In genomic region chr19:12668937-12669271, GRCh38 we compare ENCODE assay signal across 8 cellular contexts. TPM values are rescaled to one million over a fixed set of nuclear protein-coding genes. Genes with fewer than 3 reads are reported as not detected.
DNase-seq lines count a peak whose midpoint lies in the region; ATAC-seq and TF ChIP-seq lines count a peak whose summit lies in the region.

No MANE protein-coding gene starts in this region.

- peaks cover 49% of the 10 kb centered on the region for H3K4me1 Mint-ChIP-seq in T-helper 2 cell treated with Interferon-gamma antibody and Interleukin-4, amounts not matched to agents 5 μg/mL and 100 μg/mL, for 36 hours (ENCODE audit: low read depth)

- H3K27me3 ChIP-seq in iPS DF 6.9 (ENCODE audit: control insufficient read depth, insufficient read depth, low read length) (no peaks in the 10 kb centered on the region), gastrocnemius medialis (no peaks in the 10 kb centered on the region)

- no peak for TF ChIP-seq CTCF in astrocyte of the cerebellum (IDR thresholded peaks at IDR 0.05; ENCODE audit: low read depth, low read length, missing control alignments)
- TF ChIP-seq CTCF in gastrocnemius medialis (IDR thresholded peaks at IDR 0.05 in 4 of 5, conservative IDR thresholded peaks at IDR 0.05 in 1 of 5): no peak

- H3K4me3 Mint-ChIP-seq in T-helper 2 cell treated with Interferon-gamma antibody and Interleukin-4, amounts not matched to agents 5 μg/mL and 100 μg/mL, for 36 hours: peak overlapping the region; percentile 98

- H3K36me3 Mint-ChIP-seq in T-helper 2 cell treated with Interferon-gamma antibody and Interleukin-4, amounts not matched to agents 5 μg/mL and 100 μg/mL, for 36 hours (ENCODE audit: low read depth): peaks cover 29% of the 10 kb centered on the region

- H3K27ac ChIP-seq in iPS DF 6.9 (ENCODE audit: low read length): no peak overlapping the region
- H3K27ac ChIP-seq in gastrocnemius medialis: peak overlapping the region; percentile 95 to 99 (median 98)

- ATAC-seq in gastrocnemius medialis (peak in 1 of 2 donors; percentile 13), GM21381 (IDR thresholded peaks at IDR 0.05; ENCODE audit: unreplicated experiment) (no peak), HG03442 (IDR thresholded peaks at IDR 0.05; ENCODE audit: unreplicated experiment) (no peak)

- TF ChIP-seq POLR2A in gastrocnemius medialis (IDR thresholded peaks at IDR 0.05): no peak

- H3K9me3 ChIP-seq in iPS DF 6.9 (ENCODE audit: control insufficient read depth, insufficient read depth, low read length) (no peaks in the 10 kb centered on the region), gastrocnemius medialis (no peaks in the 10 kb centered on the region)

- in situ Hi-C loops in astrocyte of the cerebellum (cut with HindIII; ENCODE audit: low sequenced_read_pairs) (no loop called here), gastrocnemius medialis (cut with MboI; ENCODE audit: low sequenced_read_pairs in 4 of 4) (no loop called here)

- no peaks in the 10 kb centered on the region for H3K9me3 Mint-ChIP-seq in T-helper 2 cell treated with Interferon-gamma antibody and Interleukin-4, amounts not matched to agents 5 μg/mL and 100 μg/mL, for 36 hours

- H3K27me3 Mint-ChIP-seq in T-helper 2 cell treated with Interferon-gamma antibody and Interleukin-4, amounts not matched to agents 5 μg/mL and 100 μg/mL, for 36 hours (ENCODE audit: low read depth): no peaks in the 10 kb centered on the region

- H3K36me3 ChIP-seq in iPS DF 6.9 (ENCODE audit: control insufficient read depth, insufficient read depth, low read length) (peaks cover 7% of the 10 kb centered on the region), gastrocnemius medialis (peaks cover 0 to 38% of the 10 kb centered on the region in 2 donors)

- WGBS in iPS DF 6.9 (ENCODE audit: insufficient coverage, insufficient read length): no CpG with 5 or more reads among the region's 24 CpGs

- intact Hi-C loops in gastrocnemius medialis (cut with DNase I; ENCODE audit: low total_unique reads): loop anchor here (2.0 to 5.0 kb wide), 4 partner anchors 58 to 872 kb away; partner anchors contain the start of genes ZNF490, ZNF491, ZNF564 and ZNF791

- peak overlapping the region; percentile 99 for H3K27ac Mint-ChIP-seq in T-helper 2 cell treated with Interferon-gamma antibody and Interleukin-4, amounts not matched to agents 5 μg/mL and 100 μg/mL, for 36 hours

- peak; percentile 40 to 44 for DNase-seq in activated CD8-positive, alpha-beta memory T cell treated with anti-CD3 and anti-CD28 coated beads for 1 hour (ENCODE audit: extremely low read depth in 1 of 2, low read depth in 1 of 2)
- no peak for DNase-seq in activated CD8-positive, alpha-beta memory T cell treated with anti-CD3 and anti-CD28 coated beads for 24 hours
- peak; percentile 62 for DNase-seq in T-helper 2 cell treated with Interferon-gamma antibody and Interleukin-4, amounts not matched to agents 5 μg/mL and 100 μg/mL, for 36 hours (ENCODE audit: low spot score)
- DNase-seq in astrocyte of the cerebellum (ENCODE audit: low read depth): peak; percentile 5
- no peak for DNase-seq in iPS DF 6.9 (ENCODE audit: low read depth, low spot score)
- peak; percentile 17 to 52 for DNase-seq in gastrocnemius medialis

- peaks cover 4% of the 10 kb centered on the region for H3K4me1 ChIP-seq in iPS DF 6.9 (ENCODE audit: control insufficient read depth, insufficient read depth, low read length)
- peaks cover 33 to 36% of the 10 kb centered on the region in 2 donors for H3K4me1 ChIP-seq in gastrocnemius medialis

- peak overlapping the region; percentile 62 for H3K4me3 ChIP-seq in astrocyte of the cerebellum (ENCODE audit: low read depth, low read length)
- H3K4me3 ChIP-seq in iPS DF 6.9 (ENCODE audit: low read length): peak overlapping the region; percentile 91; the same call in 1 of the 2 replicates
- peak overlapping the region; percentile 79 to 99 (median 94) for H3K4me3 ChIP-seq in gastrocnemius medialis

RNA-seq across cellular contexts. Expression of gene WDR83, which starts 2.3 kb away (rescaled TPM):
- 1 to 10 TPM; 2.2 to 8.4 (median 3.7) TPM for total RNA-seq in gastrocnemius medialis

RNA-seq across cellular contexts. Expression of gene MAN2B1, which starts 2.4 kb away (rescaled TPM):
- total RNA-seq in gastrocnemius medialis: 10 to 100 TPM; 18.0 to 34.2 (median 29.3) TPM

RNA-seq across cellular contexts. Expression of gene DHPS, which starts 12.8 kb away (rescaled TPM):
- 100 to 1,000 TPM; 115 to 184 (median 127) TPM for total RNA-seq in gastrocnemius medialis

RNA-seq across cellular contexts. Expression of gene GNG14, which starts 18.9 kb away (rescaled TPM):
- not detected for total RNA-seq in gastrocnemius medialis

RNA-seq across cellular contexts. Expression of gene FBXW9, which starts 27.5 kb away (rescaled TPM):
- 1 to 10 TPM; 2.5 to 5.8 (median 3.3) TPM for total RNA-seq in gastrocnemius medialis

Comparison
In these comparisons a context has a peak if more than half of its experiments do, and no peak if none do; other contexts are left out.
1. DNase-seq: peak in activated CD8-positive, alpha-beta memory T cell treated with anti-CD3 and anti-CD28 coated beads for 1 hour (2 of 2), T-helper 2 cell treated with Interferon-gamma antibody and Interleukin-4, amounts not matched to agents 5 μg/mL and 100 μg/mL, for 36 hours (single experiment), astrocyte of the cerebellum (single experiment) and gastrocnemius medialis (2 of 2); none in activated CD8-positive, alpha-beta memory T cell treated with anti-CD3 and anti-CD28 coated beads for 24 hours (single experiment) and iPS DF 6.9 (single experiment).
2. Peak in every context shown above with its lines, with median percentiles within 50 percentile points of each other: H3K4me3 ChIP-seq.